In genomic region chr20:37914672-37915433, GRCh38 we compare ENCODE assay signal across 9 cellular contexts. TPM values are rescaled to one million over a fixed set of nuclear protein-coding genes. Genes with fewer than 3 reads are reported as not detected.
DNase-seq lines count a peak whose midpoint lies in the region; ATAC-seq and TF ChIP-seq lines count a peak whose summit lies in the region.
"Had no signal": no experiment of that assay in that cellular context is flagged by ENCODE, and none has a peak within 500 bp of the region (broad histone marks: within the 10 kb centered on the region; RNA-seq: fewer than 3 reads in every experiment).

No MANE protein-coding gene starts in this region.

- POLR2A ChIA-PET in IMR-90 (lab: Charles Lee; ENCODE audit: unreplicated experiment) (no interaction called here), activated B cell treated with CpG ODN at 0.5 μM for 24 hours (lab: Charles Lee) (interaction anchor here (0.7 kb wide), 1 partner anchor 110 kb away, joined by 4 read pairs; no protein-coding TSS in a partner anchor)

- H3K18ac ChIP-seq in IMR-90 (ENCODE audit: low read depth, low read length), result no peak overlapping the region

- BruUV-seq in IMR-90 (replicated peaks; lab: Mats Ljungman, UMichigan), result no TSS peak

- H3K36me3 ChIP-seq in IMR-90 (ENCODE audit: control insufficient read depth, insufficient read depth, low read length) (no peaks in the 10 kb centered on the region), right atrium auricular region (no peaks in the 10 kb centered on the region), skeletal muscle satellite cell (ENCODE audit: insufficient read depth, low read length) (no peaks in the 10 kb centered on the region)

- no peak overlapping the region for H3K9ac ChIP-seq in IMR-90 (ENCODE audit: low read depth, low read length)
- H3K9ac ChIP-seq in skeletal muscle satellite cell (ENCODE audit: low read depth, low read length), result peak overlapping the region; percentile 31

- H3K27me3 ChIP-seq in IMR-90 (ENCODE audit: control insufficient read depth, insufficient read depth, low read length), result peaks cover 84% of the 10 kb centered on the region
- no peaks in the 10 kb centered on the region for H3K27me3 ChIP-seq in right atrium auricular region
- H3K27me3 ChIP-seq in skeletal muscle satellite cell (ENCODE audit: control insufficient read depth, insufficient read depth, low read length), result peaks cover 82% of the 10 kb centered on the region

- intact Hi-C loops in IMR-90 (cut with micrococcal nuclease), result no loop called here
- intact Hi-C loops in activated B cell treated with CpG ODN at 0.5 μM for 24 hours (cut with micrococcal nuclease), result no loop called here

- peaks cover 19% of the 10 kb centered on the region for H3K4me1 Mint-ChIP-seq in activated B cell treated with CpG ODN at 0.5 μM for 24 hours

- ATAC-seq in IMR-90 (ENCODE audit: low read depth) (no peak), activated B cell treated with CpG ODN at 0.5 μM for 24 hours (ENCODE audit: low read depth) (peak; percentile 21)

- CTCF ChIA-PET in IMR-90 (lab: Yijun Ruan, JAX), result interaction anchor here (0.5 kb wide), 1 partner anchor 442 kb away, joined by 4 read pairs; no protein-coding TSS in a partner anchor
- CTCF ChIA-PET in activated B cell treated with CpG ODN at 0.5 μM for 24 hours (lab: Charles Lee), result interaction anchor here (0.8 to 1.6 kb wide), 2 partner anchors 77 to 143 kb away, joined by 3 to 4 read pairs; no protein-coding TSS in a partner anchor

- H4K5ac ChIP-seq in IMR-90 (ENCODE audit: low read depth, low read length), result no peak overlapping the region

- H3K4me3 ChIP-seq in IMR-90 (ENCODE audit: insufficient read depth, low read depth, low read length), result no peak overlapping the region
- H3K4me3 ChIP-seq in right atrium auricular region, result peak overlapping the region; percentile 1 to 31
- H3K4me3 ChIP-seq in skeletal muscle satellite cell (ENCODE audit: low read length), result no peak overlapping the region
- H3K4me3 ChIP-seq: skin epidermis had no signal

- DNase-seq in IMR-90 (no peak), activated B cell treated with CpG ODN at 0.5 μM for 24 hours (peak; percentile 26), right atrium auricular region (ENCODE audit: low spot score) (no peak), kidney tubule cell (ENCODE audit: low spot score) (no peak), NCI-H2196 treated with DMSO at 0.1 percent for 48 hours (lab: John Stamatoyannopoulos, UW; ENCODE audit: unreplicated experiment) (no peak), NCI-H2107 (lab: John Stamatoyannopoulos, UW) (no peak), amniotic stem cell (lab: John Stamatoyannopoulos, UW) (no peak)

- H3K4me2 ChIP-seq in IMR-90 (ENCODE audit: low read depth, low read length) (no peak overlapping the region; the same call in 1 of the 2 replicates), skeletal muscle satellite cell (ENCODE audit: low read length) (peak overlapping the region; percentile 56)

- H2AFZ ChIP-seq in IMR-90 (replicated peaks; ENCODE audit: low read length, poor library complexity), result peak overlapping the region; percentile 18

- H3K23ac ChIP-seq in IMR-90 (ENCODE audit: low read depth, low read length), result no peak overlapping the region

- 20% methylated on average over 2 of the region's 34 CpGs; no CpG with 5 or more reads in 1 of the 2 experiments for WGBS in IMR-90 (ENCODE audit: extremely low coverage in 2 of 2, insufficient read length in 1 of 2), 2 experiments

- no peak overlapping the region for H4K91ac ChIP-seq in IMR-90 (ENCODE audit: insufficient read depth, low read depth, low read length)

- peak overlapping the region; percentile 15 for H2AK9ac ChIP-seq in IMR-90 (replicated peaks; ENCODE audit: low read depth, low read length, poor library complexity)

- H3K4me1 ChIP-seq in IMR-90 (ENCODE audit: control insufficient read depth, insufficient read depth, low read length), result no peaks in the 10 kb centered on the region; the same call in 1 of the 2 replicates
- H3K4me1 ChIP-seq in right atrium auricular region, result peaks cover 0 to 63% of the 10 kb centered on the region in 2 donors
- peaks cover 8% of the 10 kb centered on the region for H3K4me1 ChIP-seq in skeletal muscle satellite cell (ENCODE audit: control insufficient read depth, insufficient read depth, low read length)

- no peak overlapping the region for H3K56ac ChIP-seq in IMR-90 (ENCODE audit: extremely low read depth, insufficient read depth, low read length)

- H2BK15ac ChIP-seq in IMR-90 (ENCODE audit: low read depth, low read length), result no peak overlapping the region

- no peak overlapping the region for H2BK5ac ChIP-seq in IMR-90 (ENCODE audit: low read depth, low read length, poor library complexity, severe bottlenecking)

- no peak overlapping the region for H3K27ac ChIP-seq in IMR-90 (ENCODE audit: insufficient read depth, low read length)
- peak overlapping the region; percentile 68 to 74 for H3K27ac ChIP-seq in right atrium auricular region
- H3K27ac ChIP-seq: skin epidermis had no signal

- no peaks in the 10 kb centered on the region for H4K20me1 ChIP-seq in IMR-90 (ENCODE audit: insufficient read depth, low read length)

- dilution Hi-C loops in IMR-90 (cut with HindIII; ENCODE audit: low sequenced_read_pairs, unreplicated experiment), result no loop called here

- no peaks in the 10 kb centered on the region for H3K9me3 Mint-ChIP-seq in activated B cell treated with CpG ODN at 0.5 μM for 24 hours

- H3K79me1 ChIP-seq in IMR-90 (ENCODE audit: low read depth in 1 of 2, low read length in 2 of 2), result no peaks in the 10 kb centered on the region

- no peak overlapping the region for H2BK120ac ChIP-seq in IMR-90 (ENCODE audit: low read depth, low read length)

- H2BK20ac ChIP-seq in IMR-90 (ENCODE audit: low read depth, low read length), result no peak overlapping the region

- H3K4me3 Mint-ChIP-seq in activated B cell treated with CpG ODN at 0.5 μM for 24 hours, result peak overlapping the region; percentile 71

- TF ChIP-seq CTCF in IMR-90 (conservative IDR thresholded peaks at IDR 0.05; ENCODE audit: low read depth, low read length) (no peak), activated B cell treated with CpG ODN at 0.5 μM for 24 hours (IDR thresholded peaks at IDR 0.05) (no peak), right atrium auricular region (IDR thresholded peaks at IDR 0.05) (no peak)

- H2AK5ac ChIP-seq in IMR-90 (ENCODE audit: low read depth, low read length), result no peak overlapping the region

- no peak overlapping the region for H4K8ac ChIP-seq in IMR-90 (ENCODE audit: low read depth in 2 of 2, low read length in 2 of 2)

- no peak overlapping the region for H3K4ac ChIP-seq in IMR-90 (ENCODE audit: low read depth, low read length)

- no peak overlapping the region for H3K14ac ChIP-seq in IMR-90 (replicated peaks; ENCODE audit: low read depth, low read length)

- in situ Hi-C loops in IMR-90 (cut with MboI; ENCODE audit: low sequenced_read_pairs), result no loop called here

- peaks cover 46% of the 10 kb centered on the region for H3K27me3 Mint-ChIP-seq in activated B cell treated with CpG ODN at 0.5 μM for 24 hours

- no peaks in the 10 kb centered on the region for H3K36me3 Mint-ChIP-seq in activated B cell treated with CpG ODN at 0.5 μM for 24 hours (ENCODE audit: low read depth)

- no peak for TF ChIP-seq RAD21 in IMR-90 (IDR thresholded peaks at IDR 0.05; ENCODE audit: low read length)

- no peak for TF ChIP-seq POLR2A in IMR-90 (IDR thresholded peaks at IDR 0.05; ENCODE audit: low read depth, low read length)

- H3K9me1 ChIP-seq in IMR-90 (ENCODE audit: insufficient read depth, low read length), result no peaks in the 10 kb centered on the region

- no peak overlapping the region for H3K27ac Mint-ChIP-seq in activated B cell treated with CpG ODN at 0.5 μM for 24 hours

- H3K9me3 ChIP-seq in IMR-90 (ENCODE audit: control insufficient read depth, insufficient read depth, low read length), result no peaks in the 10 kb centered on the region
- H3K9me3 ChIP-seq in right atrium auricular region, result no peaks in the 10 kb centered on the region
- H3K9me3 ChIP-seq in skeletal muscle satellite cell (replicated peaks; ENCODE audit: low read length), result no peaks in the 10 kb centered on the region

TF ChIP-seq in IMR-90, 13 proteins besides CTCF, POLR2A, EP300 and RAD21:
- TF ChIP-seq RCOR1 (IDR thresholded peaks at IDR 0.05; ENCODE audit: insufficient replicate concordance, low read length) (no peak), USF2 (IDR thresholded peaks at IDR 0.05; ENCODE audit: low read depth, low read length) (no peak), MAFK (IDR thresholded peaks at IDR 0.05; ENCODE audit: low read depth, low read length) (no peak), NFE2L2 (IDR thresholded peaks at IDR 0.05; ENCODE audit: low read depth, low read length) (no peak), MAZ (IDR thresholded peaks at IDR 0.05; ENCODE audit: borderline replicate concordance, low read depth, low read length) (no peak), CEBPB (IDR thresholded peaks at IDR 0.05; ENCODE audit: low read depth, low read length) (no peak), MXI1 (IDR thresholded peaks at IDR 0.05; ENCODE audit: borderline replicate concordance, low read depth, low read length) (no peak)

RNA-seq across cellular contexts. Expression of gene VSTM2L, which starts 11.9 kb away (rescaled TPM):
- total RNA-seq in IMR-90 (2012; rRNA removed) (under 0.01 and 0.18 TPM in 2 replicates), activated B cell treated with CpG ODN at 0.5 μM for 24 hours (not detected in 2 replicates), right atrium auricular region (100 to 1,000 TPM in 1 of 2 donors, 10 to 100 TPM in 1; 97.4 to 303 TPM)
- 0.19 and 0.57 TPM in 2 replicates for polyA plus RNA-seq in IMR-90 (2012; rRNA removed)
- polyA plus RNA-seq in IMR-90 (2012; cell fraction: cytosol; rRNA removed), result 0.41 and 0.70 TPM in 2 replicates
- polyA plus RNA-seq in IMR-90 (2012; cell fraction: nucleus; rRNA removed; ENCODE audit: low replicate concordance), result 0.18 and 0.34 TPM in 2 replicates
- total RNA-seq in skeletal muscle satellite cell (2012; rRNA removed), result 0.51 and 1.1 TPM in 2 replicates

Comparison
In these comparisons a context has a peak if more than half of its experiments do, and no peak if none do; other contexts are left out.
1. H3K4me3 ChIP-seq: peak in right atrium auricular region (2 of 2); none in IMR-90 (single experiment) and skeletal muscle satellite cell (single experiment).
2. RNA of gene VSTM2L, which starts 11.9 kb away (total RNA-seq): 97.4 to 303 TPM in right atrium auricular region; under 0.01 to 0.18 TPM in IMR-90 and not detected in activated B cell treated with CpG ODN at 0.5 μM for 24 hours; every median in the first group is over 10 times any median in the second.